ENCODE assay signal across 1 cellular context in genomic region chr3:111864821-111865656, GRCh38.
TF ChIP-seq lines count a peak whose summit lies in the region.

No MANE protein-coding gene starts in this region.

TF ChIP-seq in SK-N-SH, 30 proteins besides CTCF, POLR2A, EP300 and RAD21 (continued from another document):
- TF ChIP-seq ZBTB33 (IDR thresholded peaks at IDR 0.05; ENCODE audit: borderline replicate concordance, low read depth) (peak; percentile 63; the same call in 1 of the 2 replicates), SMC3 (IDR thresholded peaks at IDR 0.05; ENCODE audit: low read depth, low read length) (peak; percentile 12; the same call in 1 of the 2 replicates), MAX (IDR thresholded peaks at IDR 0.05; ENCODE audit: low read depth) (peak; percentile 37; the same call in 1 of the 2 replicates), CHD2 (IDR thresholded peaks at IDR 0.05; ENCODE audit: low read length, partially characterized antibody) (no peak), RFX5 (IDR thresholded peaks at IDR 0.05; ENCODE audit: low read length) (no peak), SIN3A (IDR thresholded peaks at IDR 0.05; ENCODE audit: borderline replicate concordance, low read depth, low read length) (peak; percentile 51; the same call in 1 of the 2 replicates), FOXM1 (IDR thresholded peaks at IDR 0.05; ENCODE audit: low read depth) (no peak), TAF1 (IDR thresholded peaks at IDR 0.05; ENCODE audit: borderline replicate concordance, low read depth, low read length) (0 out of 2 replicates have a peak, but pooled peaks have one; percentile 11), FOXJ3 (CRISPR knock-in tag; IDR thresholded peaks at IDR 0.05) (no peak), GABPA (IDR thresholded peaks at IDR 0.05; ENCODE audit: low read depth) (no peak), JUND (IDR thresholded peaks at IDR 0.05) (peak; percentile 58), EZH2phosphoT487 (IDR thresholded peaks at IDR 0.05; ENCODE audit: borderline replicate concordance, low read depth) (no peak), REST (IDR thresholded peaks at IDR 0.05; ENCODE audit: low read depth, low read length) (no peak), GATA2 (CRISPR knock-in tag; IDR thresholded peaks at IDR 0.05) (no peak), RXRA (IDR thresholded peaks at IDR 0.05; ENCODE audit: borderline replicate concordance, low read depth) (peak; percentile 67; the same call in 1 of the 2 replicates), USF2 (IDR thresholded peaks at IDR 0.05; ENCODE audit: borderline replicate concordance, low read depth, low read length) (no peak), TEAD4 (IDR thresholded peaks at IDR 0.05; ENCODE audit: borderline replicate concordance, insufficient read depth) (peak; percentile 87), RCOR1 (IDR thresholded peaks at IDR 0.05; ENCODE audit: low read length) (no peak)
